Comparison of ENCODE assay signal across 20 cellular contexts in genomic region chr6:169574420-169574819, GRCh38.
DNase-seq lines count a peak whose midpoint lies in the region; ATAC-seq, FAIRE-seq and TF ChIP-seq lines count a peak whose summit lies in the region.
"Had no signal": no experiment of that assay in that cellular context is flagged by ENCODE, and none has a peak within 500 bp of the region (broad histone marks: within the 10 kb centered on the region; RNA-seq: fewer than 3 reads in every experiment).

No MANE protein-coding gene starts in this region.

- H3K9me3 ChIP-seq in kidney (ENCODE audit: control insufficient read depth in 1 of 2, low read length in 2 of 2), result no peaks in the 10 kb centered on the region
- H3K9me3 ChIP-seq: Caco-2 had no signal

- H3K4me3 Mint-ChIP-seq in endothelial cell (ENCODE audit: unreplicated experiment), result peak overlapping the region; percentile 57
- H3K4me3 Mint-ChIP-seq: B cell; CD4-positive, CD25-positive, alpha-beta regulatory T cell; CD8-positive, alpha-beta T cell; H9 had no signal

- no peak overlapping the region for H3K27ac ChIP-seq in kidney (ENCODE audit: low read depth in 2 of 2, low read length in 2 of 2)
- H3K27ac ChIP-seq: BLaER1, C4-2B, GM23248 had no signal

- no peaks in the 10 kb centered on the region for H3K36me3 ChIP-seq in kidney (ENCODE audit: control insufficient read depth in 1 of 2, insufficient read depth in 2 of 2, low read length in 2 of 2)

- intact Hi-C loops in kidney (cut with DNase I), result no loop called here
- intact Hi-C loops in posterior vena cava (cut with DNase I), result no loop called here

- no peaks in the 10 kb centered on the region for H3K4me1 ChIP-seq in kidney (ENCODE audit: control insufficient read depth in 1 of 2, insufficient read depth in 1 of 2, low read depth in 1 of 2, low read length in 2 of 2)
- H3K4me1 ChIP-seq: BLaER1, Caco-2 had no signal

- H3K4me3 ChIP-seq in kidney (ENCODE audit: low read length in 2 of 2), result no peak overlapping the region
- H3K4me3 ChIP-seq: BLaER1, GM23248 had no signal

- TF ChIP-seq CTCF in endothelial cell (IDR thresholded peaks at IDR 0.05; ENCODE audit: unreplicated experiment), result no peak
- TF ChIP-seq CTCF in kidney (IDR thresholded peaks at IDR 0.05; ENCODE audit: borderline replicate concordance, extremely low read depth, insufficient read depth), result no peak

- no peak overlapping the region for H3K9ac ChIP-seq in kidney (ENCODE audit: low read length in 2 of 2)
- H3K9ac ChIP-seq: BLaER1, GM23248 had no signal

- peaks cover 21% of the 10 kb centered on the region for H3K36me3 Mint-ChIP-seq in endothelial cell (ENCODE audit: low read depth, unreplicated experiment)

- FAIRE-seq in kidney (lab: Jason Lieb, UNC), result no peak
- FAIRE-seq: G401.6, GM12892, H1 had no signal

- peaks cover 17% of the 10 kb centered on the region for H3K4me1 Mint-ChIP-seq in endothelial cell (ENCODE audit: unreplicated experiment)
- H3K4me1 Mint-ChIP-seq: B cell, H9 had no signal

- no peak overlapping the region for H3K27ac Mint-ChIP-seq in endothelial cell (ENCODE audit: unreplicated experiment)
- H3K27ac Mint-ChIP-seq: B cell; CD4-positive, CD25-positive, alpha-beta regulatory T cell; CD8-positive, alpha-beta T cell; H9 had no signal

- no peaks in the 10 kb centered on the region for H3K9me3 Mint-ChIP-seq in endothelial cell (ENCODE audit: unreplicated experiment)
- H3K9me3 Mint-ChIP-seq: CD4-positive, CD25-positive, alpha-beta regulatory T cell; CD8-positive, alpha-beta T cell; H9 had no signal

- no peak for ATAC-seq in HG03159 (IDR thresholded peaks at IDR 0.05; ENCODE audit: unreplicated experiment)
- ATAC-seq: CD8-positive, alpha-beta T cell; HCT116 had no signal

- peaks cover 7% of the 10 kb centered on the region for H3K27me3 Mint-ChIP-seq in endothelial cell (ENCODE audit: unreplicated experiment)
- H3K27me3 Mint-ChIP-seq: B cell; CD4-positive, CD25-positive, alpha-beta regulatory T cell had no signal

- DNase-seq in endothelial cell (ENCODE audit: low spot score) (no peak), kidney (peak; percentile 58), posterior vena cava (ENCODE audit: low spot score) (peak; percentile 74), glomerular visceral epithelial cell (ENCODE audit: extremely low spot score) (no peak)
- no peak for DNase-seq in activated naive CD4-positive, alpha-beta T cell treated with anti-CD3 and anti-CD28 coated beads, Interleukin-2, amount 50 U/mL, for 16 hours
- DNase-seq: Caco-2; CD4-positive, CD25-positive, alpha-beta regulatory T cell; CD8-positive, alpha-beta T cell; DMS153; DND-41; GM23248; H9 had no signal

Comparison
In these comparisons a context has a peak if more than half of its experiments do, and no peak if none do; other contexts are left out.
1. DNase-seq: peak in kidney (single experiment) and posterior vena cava (single experiment); none in endothelial cell (single experiment), glomerular visceral epithelial cell (single experiment) and activated naive CD4-positive, alpha-beta T cell treated with anti-CD3 and anti-CD28 coated beads, Interleukin-2, amount 50 U/mL, for 16 hours (single experiment).